In the genomic region with DNA sequence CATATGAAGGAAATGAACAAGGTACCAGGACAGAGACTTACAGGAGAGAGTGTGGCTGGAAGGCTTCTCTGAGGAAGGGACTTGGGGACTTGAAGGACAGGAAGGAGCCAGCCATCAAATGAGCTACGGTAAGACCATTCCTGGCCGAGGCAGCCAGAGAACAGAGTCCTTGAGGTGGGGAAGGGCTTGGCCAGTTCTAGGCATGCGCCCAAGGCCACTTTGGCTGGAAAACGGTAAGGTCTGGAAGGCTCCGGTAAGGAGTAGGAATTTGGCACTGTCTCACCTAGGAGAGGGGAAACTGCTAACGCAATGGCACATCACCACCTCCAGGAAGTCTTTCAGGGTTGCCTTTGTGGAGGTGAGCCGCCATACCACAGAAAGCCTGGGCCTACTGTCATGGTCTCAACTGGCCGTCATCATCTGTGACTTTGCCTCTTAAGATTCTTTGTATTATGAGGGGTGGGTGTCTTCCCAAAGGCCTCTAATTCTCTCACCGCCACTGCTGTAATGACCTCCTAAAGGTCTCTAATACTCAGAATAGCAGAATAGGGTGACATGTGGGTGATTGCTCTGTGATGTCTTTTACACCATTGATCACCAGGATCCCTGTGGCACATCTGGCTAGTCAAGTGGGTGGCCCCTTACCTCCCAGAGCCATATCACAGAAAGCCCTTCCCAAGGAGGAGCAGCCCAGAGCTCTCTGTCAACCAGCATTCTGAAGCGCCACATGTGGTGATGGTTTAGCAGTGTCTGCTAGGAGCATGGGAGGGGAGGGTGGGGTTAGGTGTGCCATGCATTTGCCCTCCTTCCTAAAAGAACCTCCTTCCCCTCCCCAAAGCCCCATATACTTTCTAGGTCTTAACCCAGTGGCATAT, we compare ENCODE assay signal across 15 cellular contexts. TPM values are rescaled to one million over a fixed set of nuclear protein-coding genes. Genes with fewer than 3 reads are reported as not detected.
DNase-seq lines count a peak whose midpoint lies in the region; ATAC-seq and TF ChIP-seq lines count a peak whose summit lies in the region.
"Had no signal": no experiment of that assay in that cellular context is flagged by ENCODE, and none has a peak within 500 bp of the region (broad histone marks: within the 10 kb centered on the region; RNA-seq: fewer than 3 reads in every experiment).

No MANE protein-coding gene starts in this region.

- no peak overlapping the region for H3K27ac ChIP-seq in CD8-positive, alpha-beta T cell (ENCODE audit: low read depth, low read length)
- no peak overlapping the region for H3K27ac ChIP-seq in left ventricle myocardium inferior (replicated peaks)
- H3K27ac ChIP-seq: C4-2B had no signal

- H3K36me3 ChIP-seq in CD8-positive, alpha-beta T cell (ENCODE audit: insufficient read depth, low read length) = no peaks in the 10 kb centered on the region
- no peaks in the 10 kb centered on the region for H3K36me3 ChIP-seq in left ventricle myocardium inferior

- H3K4me1 ChIP-seq in CD8-positive, alpha-beta T cell (ENCODE audit: insufficient read depth, low read length) = peaks cover 28% of the 10 kb centered on the region
- peaks cover 4% of the 10 kb centered on the region for H3K4me1 ChIP-seq in left ventricle myocardium inferior

- no peaks in the 10 kb centered on the region for H3K9me3 ChIP-seq in CD8-positive, alpha-beta T cell (ENCODE audit: low read length)
- H3K9me3 ChIP-seq in left ventricle myocardium inferior (replicated peaks) = no peaks in the 10 kb centered on the region

- POLR2A ChIA-PET in CD8-positive, alpha-beta T cell (lab: Charles Lee) = interaction anchor here (2.0 kb wide), 1 partner anchor 18 kb away, joined by 28 read pairs; the partner anchor contains the start of gene STX16

- no peaks in the 10 kb centered on the region for H3K27me3 ChIP-seq in CD8-positive, alpha-beta T cell (ENCODE audit: insufficient read depth, low read length)
- H3K27me3 ChIP-seq in left ventricle myocardium inferior (ENCODE audit: low read depth) = peaks cover 34% of the 10 kb centered on the region

- peak overlapping the region; percentile 93 for H3K27ac Mint-ChIP-seq in activated T-cell treated with anti-CD3 and anti-CD28 coated beads, Interleukin-2, amount 50 U/mL, for 24 hours
- no peak overlapping the region for H3K27ac Mint-ChIP-seq in activated T-cell treated with anti-CD3 and anti-CD28 coated beads, Interleukin-2, amount 50 U/mL, for 72 hours
- peak overlapping the region; percentile 89 for H3K27ac Mint-ChIP-seq in CD8-positive, alpha-beta T cell
- H3K27ac Mint-ChIP-seq in activated naive CD8-positive, alpha-beta T cell treated with anti-CD3 and anti-CD28 coated beads, Interleukin-2, amount 50 U/mL, for 24 hours = peak overlapping the region; percentile 96
- peak overlapping the region; percentile 83 to 93 (median 92) for H3K27ac Mint-ChIP-seq in nephron
- H3K27ac Mint-ChIP-seq: GM23338 had no signal

- H3K4me1 Mint-ChIP-seq in activated T-cell treated with anti-CD3 and anti-CD28 coated beads, Interleukin-2, amount 50 U/mL, for 24 hours (ENCODE audit: low read depth) = peaks cover 24% of the 10 kb centered on the region
- peaks cover 34% of the 10 kb centered on the region for H3K4me1 Mint-ChIP-seq in activated T-cell treated with anti-CD3 and anti-CD28 coated beads, Interleukin-2, amount 50 U/mL, for 72 hours (ENCODE audit: low read depth)
- H3K4me1 Mint-ChIP-seq in CD8-positive, alpha-beta T cell (ENCODE audit: low read depth) = peaks cover 21% of the 10 kb centered on the region
- peaks cover 42% of the 10 kb centered on the region for H3K4me1 Mint-ChIP-seq in activated naive CD8-positive, alpha-beta T cell treated with anti-CD3 and anti-CD28 coated beads, Interleukin-2, amount 50 U/mL, for 24 hours
- H3K4me1 Mint-ChIP-seq in nephron = peaks cover 63% of the 10 kb centered on the region

- no peak for ATAC-seq in activated T-cell treated with anti-CD3 and anti-CD28 coated beads, Interleukin-2, amount 50 U/mL, for 72 hours (replicated peaks in 1 of 2)
- no peak for ATAC-seq in CD8-positive, alpha-beta T cell
- no peak for ATAC-seq in activated naive CD8-positive, alpha-beta T cell treated with anti-CD3 and anti-CD28 coated beads, Interleukin-2, amount 50 U/mL, for 24 hours
- ATAC-seq: GM23338 had no signal

- TF ChIP-seq CTCF in CD8-positive, alpha-beta T cell (IDR thresholded peaks at IDR 0.05) = no peak
- no peak for TF ChIP-seq CTCF in nephron (IDR thresholded peaks at IDR 0.05; ENCODE audit: unreplicated experiment in 3 of 3)
- no peak for TF ChIP-seq CTCF in left ventricle myocardium inferior (IDR thresholded peaks at IDR 0.05; ENCODE audit: borderline replicate concordance)

- no peaks in the 10 kb centered on the region for H3K36me3 Mint-ChIP-seq in activated T-cell treated with anti-CD3 and anti-CD28 coated beads, Interleukin-2, amount 50 U/mL, for 24 hours (ENCODE audit: low read depth)
- no peaks in the 10 kb centered on the region for H3K36me3 Mint-ChIP-seq in activated T-cell treated with anti-CD3 and anti-CD28 coated beads, Interleukin-2, amount 50 U/mL, for 72 hours (ENCODE audit: insufficient read depth in 2 of 2)
- H3K36me3 Mint-ChIP-seq in CD8-positive, alpha-beta T cell = no peaks in the 10 kb centered on the region
- H3K36me3 Mint-ChIP-seq in activated naive CD8-positive, alpha-beta T cell treated with anti-CD3 and anti-CD28 coated beads, Interleukin-2, amount 50 U/mL, for 24 hours (ENCODE audit: low read depth) = no peaks in the 10 kb centered on the region
- H3K36me3 Mint-ChIP-seq in nephron (ENCODE audit: low read depth) = no peaks in the 10 kb centered on the region

- H3K27me3 Mint-ChIP-seq in activated T-cell treated with anti-CD3 and anti-CD28 coated beads, Interleukin-2, amount 50 U/mL, for 24 hours = no peaks in the 10 kb centered on the region
- no peaks in the 10 kb centered on the region for H3K27me3 Mint-ChIP-seq in activated T-cell treated with anti-CD3 and anti-CD28 coated beads, Interleukin-2, amount 50 U/mL, for 72 hours (ENCODE audit: low read depth)
- no peaks in the 10 kb centered on the region for H3K27me3 Mint-ChIP-seq in CD8-positive, alpha-beta T cell (ENCODE audit: low read depth)
- H3K27me3 Mint-ChIP-seq in activated naive CD8-positive, alpha-beta T cell treated with anti-CD3 and anti-CD28 coated beads, Interleukin-2, amount 50 U/mL, for 24 hours = no peaks in the 10 kb centered on the region
- peaks cover 18% of the 10 kb centered on the region for H3K27me3 Mint-ChIP-seq in nephron (ENCODE audit: low read depth)

- DNase-seq in activated T-cell treated with anti-CD3 and anti-CD28 coated beads, Interleukin-2, amount 50 U/mL, for 24 hours = no peak
- no peak for DNase-seq in activated T-cell treated with anti-CD3 and anti-CD28 coated beads, Interleukin-2, amount 50 U/mL, for 72 hours
- no peak for DNase-seq in CD8-positive, alpha-beta T cell
- no peak for DNase-seq in activated naive CD8-positive, alpha-beta T cell treated with anti-CD3 and anti-CD28 coated beads, Interleukin-2, amount 50 U/mL, for 24 hours
- DNase-seq in NCI-H526 (lab: John Stamatoyannopoulos, UW) = no peak
- DNase-seq in stimulated activated CD4-positive, alpha-beta T cell treated with anti-CD3 and anti-CD28 coated beads, Interleukin-4, amount 100 ng/mL, for 4 hours = no peak
- DNase-seq in left ventricle myocardium inferior = no peak
- DNase-seq: COR-L47, GF-D8, NCI-H1092, NCI-H2081 treated with DMSO at 0.1 percent for 48 hours, NCI-H510A treated with DMSO at 0.1 percent for 48 hours had no signal

- no peak overlapping the region for H3K4me3 ChIP-seq in CD8-positive, alpha-beta T cell (ENCODE audit: low read depth, low read length)
- H3K4me3 ChIP-seq in left ventricle myocardium inferior = no peak overlapping the region
- H3K4me3 ChIP-seq: GM23338 had no signal

- CTCF ChIA-PET in CD8-positive, alpha-beta T cell (lab: Charles Lee) = interaction anchor here (1.5 kb wide), 2 partner anchors 8 to 18 kb away, joined by 3 to 4 read pairs; partner anchors contain the start of gene STX16

- intact Hi-C loops in CD8-positive, alpha-beta T cell (cut with DNase I, micrococcal nuclease) = loop anchor here in 1 of 2 experiments (2.0 kb wide), 1 partner anchor 19 kb away; no protein-coding TSS in a partner anchor
- intact Hi-C loops in left ventricle myocardium inferior (cut with micrococcal nuclease) = no loop called here

- no peaks in the 10 kb centered on the region for H3K9me3 Mint-ChIP-seq in activated T-cell treated with anti-CD3 and anti-CD28 coated beads, Interleukin-2, amount 50 U/mL, for 24 hours
- H3K9me3 Mint-ChIP-seq in activated T-cell treated with anti-CD3 and anti-CD28 coated beads, Interleukin-2, amount 50 U/mL, for 72 hours = no peaks in the 10 kb centered on the region
- H3K9me3 Mint-ChIP-seq in CD8-positive, alpha-beta T cell = no peaks in the 10 kb centered on the region
- no peaks in the 10 kb centered on the region for H3K9me3 Mint-ChIP-seq in activated naive CD8-positive, alpha-beta T cell treated with anti-CD3 and anti-CD28 coated beads, Interleukin-2, amount 50 U/mL, for 24 hours
- H3K9me3 Mint-ChIP-seq in nephron = no peaks in the 10 kb centered on the region
- H3K9me3 Mint-ChIP-seq: GM23338 had no signal

- no peak overlapping the region for H3K4me3 Mint-ChIP-seq in activated T-cell treated with anti-CD3 and anti-CD28 coated beads, Interleukin-2, amount 50 U/mL, for 24 hours
- no peak overlapping the region for H3K4me3 Mint-ChIP-seq in activated T-cell treated with anti-CD3 and anti-CD28 coated beads, Interleukin-2, amount 50 U/mL, for 72 hours
- H3K4me3 Mint-ChIP-seq in CD8-positive, alpha-beta T cell = no peak overlapping the region
- H3K4me3 Mint-ChIP-seq in activated naive CD8-positive, alpha-beta T cell treated with anti-CD3 and anti-CD28 coated beads, Interleukin-2, amount 50 U/mL, for 24 hours = peak overlapping the region; percentile 2
- no peak overlapping the region for H3K4me3 Mint-ChIP-seq in nephron
- H3K4me3 Mint-ChIP-seq: GM23338 had no signal

RNA-seq across cellular contexts. Expression of gene STX16, which starts 17.7 kb away (rescaled TPM):
- 100 to 1,000 TPM; 153 to 154 TPM for total RNA-seq in activated T-cell treated with anti-CD3 and anti-CD28 coated beads, Interleukin-2, amount 50 U/mL, for 72 hours
- total RNA-seq in CD8-positive, alpha-beta T cell = 100 to 1,000 TPM; 161 to 177 TPM
- total RNA-seq in left ventricle myocardium inferior = 28.0 TPM

RNA-seq across cellular contexts. Expression of gene NPEPL1, which starts 59.2 kb away (rescaled TPM):
- total RNA-seq in activated T-cell treated with anti-CD3 and anti-CD28 coated beads, Interleukin-2, amount 50 U/mL, for 72 hours = 10 to 100 TPM; 25.7 to 29.0 TPM
- total RNA-seq in CD8-positive, alpha-beta T cell = 10 to 100 TPM; 46.9 to 58.3 TPM
- 33.6 TPM for total RNA-seq in left ventricle myocardium inferior
